In genomic region chr22:23245045-23245798, GRCh38 we compare ENCODE assay signal across 13 cellular contexts.
DNase-seq lines count a peak whose midpoint lies in the region; ATAC-seq and TF ChIP-seq lines count a peak whose summit lies in the region.
"Had no signal": no experiment of that assay in that cellular context is flagged by ENCODE, and none has a peak within 500 bp of the region (broad histone marks: within the 10 kb centered on the region; RNA-seq: fewer than 3 reads in every experiment).

No MANE protein-coding gene starts in this region.

- H3K27me3 ChIP-seq in brain microvascular endothelial cell (replicated peaks): peaks cover 3% of the 10 kb centered on the region
- H3K27me3 ChIP-seq: right atrium auricular region had no signal

- H3K4me1 Mint-ChIP-seq in CD14-positive monocyte (peaks cover 80% of the 10 kb centered on the region), natural killer cell (peaks cover 86 to 90% of the 10 kb centered on the region in 2 donors)

- ATAC-seq in natural killer cell (peak in 2 of 3 donors; percentile 11 to 19), HG03159 (IDR thresholded peaks at IDR 0.05; ENCODE audit: unreplicated experiment) (no peak)
- ATAC-seq: activated T-cell treated with anti-CD3 and anti-CD28 coated beads, Interleukin-2, amount 50 U/mL, for 4 hours; SK-N-SH treated with all-trans-retinoic acid at 6 μM for 48 hours had no signal

- H3K36me3 Mint-ChIP-seq in CD14-positive monocyte (peaks cover 3 to 28% of the 10 kb centered on the region in 2 donors), natural killer cell (no peaks in the 10 kb centered on the region)

- H3K9me3 Mint-ChIP-seq in CD14-positive monocyte: no peaks in the 10 kb centered on the region
- H3K9me3 Mint-ChIP-seq in natural killer cell: no peaks in the 10 kb centered on the region
- H3K9me3 Mint-ChIP-seq: activated T-cell treated with anti-CD3 and anti-CD28 coated beads, Interleukin-2, amount 50 U/mL, for 4 hours had no signal

- intact Hi-C loops in CD14-positive monocyte (cut with micrococcal nuclease) (no loop called here), natural killer cell (cut with micrococcal nuclease) (loop anchor here (1.0 kb wide), 1 partner anchor 19 kb away; no protein-coding TSS in a partner anchor)

- H3K27me3 Mint-ChIP-seq in CD14-positive monocyte (ENCODE audit: low read depth in 3 of 3) (no peaks in the 10 kb centered on the region), natural killer cell (ENCODE audit: low read depth in 2 of 2) (no peaks in the 10 kb centered on the region)

- no peak for DNase-seq in CD14-positive monocyte (ENCODE audit: low spot score)
- peak; percentile 76 for DNase-seq in HS-27A (ENCODE audit: low read depth)
- peak; percentile 31 for DNase-seq in brain microvascular endothelial cell
- DNase-seq in natural killer cell: no peak
- DNase-seq in activated CD4-positive, CD25-positive, alpha-beta regulatory T cell (lab: John Stamatoyannopoulos, UW): no peak
- no peak for DNase-seq in HUDEP-2 (lab: John Stamatoyannopoulos, UW; ENCODE audit: unreplicated experiment in 76 of 76)
- DNase-seq in NOMO-1 (lab: John Stamatoyannopoulos, UW; ENCODE audit: unreplicated experiment in 2 of 2): no peak
- DNase-seq: activated T-cell treated with anti-CD3 and anti-CD28 coated beads, Interleukin-2, amount 50 U/mL, for 4 hours; kidney had no signal

- H3K27ac Mint-ChIP-seq in CD14-positive monocyte (peak overlapping the region; percentile 74 to 93 (median 81)), natural killer cell (peak overlapping the region; percentile 79 to 93)

- TF ChIP-seq CTCF in CD14-positive monocyte (IDR thresholded peaks at IDR 0.05) (no peak), brain microvascular endothelial cell (IDR thresholded peaks at IDR 0.05; ENCODE audit: low read depth, low read length, missing control alignments) (no peak), natural killer cell (IDR thresholded peaks at IDR 0.05) (no peak)

- peak overlapping the region; percentile 44 for H3K27ac ChIP-seq in brain microvascular endothelial cell
- H3K27ac ChIP-seq: HL-60, right atrium auricular region had no signal

- peaks cover 11% of the 10 kb centered on the region for H3K36me3 ChIP-seq in brain microvascular endothelial cell (replicated peaks)
- H3K36me3 ChIP-seq: right atrium auricular region had no signal

- no peak overlapping the region for H3K4me3 ChIP-seq in brain microvascular endothelial cell (ENCODE audit: low read depth, low read length)
- H3K4me3 ChIP-seq: right atrium auricular region had no signal

- H3K4me3 Mint-ChIP-seq in CD14-positive monocyte (peak overlapping the region in 1 of 2 donors; percentile 76), natural killer cell (peak overlapping the region; percentile 45)
- H3K4me3 Mint-ChIP-seq: activated T-cell treated with anti-CD3 and anti-CD28 coated beads, Interleukin-2, amount 50 U/mL, for 4 hours had no signal

- in situ Hi-C loops in brain microvascular endothelial cell (cut with HindIII; ENCODE audit: low pct_ligation_motif_present, low sequenced_read_pairs): no loop called here

Comparison
In these comparisons a context has a peak if more than half of its experiments do, and no peak if none do; other contexts are left out.
1. DNase-seq: peak in HS-27A (single experiment) and brain microvascular endothelial cell (single experiment); none in CD14-positive monocyte (single experiment), natural killer cell (single experiment), activated CD4-positive, CD25-positive, alpha-beta regulatory T cell (0 of 4), HUDEP-2 (0 of 76) and NOMO-1 (0 of 2).